In the genomic region with DNA sequence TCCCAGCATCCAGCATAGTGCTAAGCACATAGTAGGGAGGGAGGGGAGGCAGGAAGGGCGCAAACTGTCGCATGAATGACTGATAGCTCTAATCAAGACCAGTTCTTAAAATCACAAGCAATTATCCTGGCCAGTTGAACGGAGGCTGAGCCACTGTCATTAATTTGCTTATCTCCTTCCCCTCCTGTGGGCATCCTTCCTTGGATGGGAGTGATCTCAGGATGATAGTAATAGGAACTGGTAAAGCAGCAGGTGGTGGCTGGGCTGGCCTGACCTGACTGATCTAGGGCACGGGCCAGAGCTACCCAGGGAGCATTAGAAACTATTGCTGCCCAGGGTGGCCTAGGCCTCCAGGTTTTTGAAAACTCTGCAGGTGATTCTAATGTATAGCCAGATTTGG, we compare ENCODE assay signal across 19 cellular contexts.
"Had no signal": no experiment of that assay in that cellular context is flagged by ENCODE, and none has a peak within 500 bp of the region (broad histone marks: within the 10 kb centered on the region; RNA-seq: fewer than 3 reads in every experiment).

No MANE protein-coding gene starts in this region.

- H3K36me3 ChIP-seq: Peyer's patch, SJCRH30 had no signal

- H2AFZ ChIP-seq: PC-9 had no signal

- ATAC-seq: Right ventricle myocardium inferior, T-cell had no signal

- H3K9me3 ChIP-seq: Peyer's patch, SJCRH30 had no signal

- H3K27ac ChIP-seq: PC-9, Peyer's patch, SJCRH30 had no signal

- DNase-seq: KBM-7, MV-4-11, NCI-H1092, NCI-H1105 treated with DMSO at 0.1 percent for 48 hours, NCI-H1417 treated with DMSO at 0.1 percent for 48 hours, NCI-H1694, NCI-H187 treated with DMSO at 0.1 percent for 48 hours, NCI-H2029 treated with DMSO at 0.1 percent for 48 hours, NCI-H345, NCI-H446 treated with DMSO at 0.1 percent for 48 hours, NCI-H510A treated with DMSO at 0.1 percent for 48 hours, NCI-H526, PC-9, Peyer's patch, SHP77 treated with DMSO at 0.1 percent for 48 hours, SJCRH30, SW 1271, T-cell had no signal

- H3K4me3 ChIP-seq: PC-9, Peyer's patch, SJCRH30 had no signal

- H3K4me1 ChIP-seq: Peyer's patch, SJCRH30 had no signal

- H3K4me2 ChIP-seq: PC-9 had no signal

- H3K27me3 ChIP-seq: Peyer's patch, SJCRH30 had no signal
